23 cellular contexts compared by ENCODE assay signal in genomic region chr4:13364178-13364577, GRCh38.
DNase-seq lines count a peak whose midpoint lies in the region; ATAC-seq, FAIRE-seq and TF ChIP-seq lines count a peak whose summit lies in the region.
"Had no signal": no experiment of that assay in that cellular context is flagged by ENCODE, and none has a peak within 500 bp of the region (broad histone marks: within the 10 kb centered on the region; RNA-seq: fewer than 3 reads in every experiment).

No MANE protein-coding gene starts in this region.

- H3K27ac ChIP-seq in RWPE2 (ENCODE audit: poor library complexity, severe bottlenecking) (no peak overlapping the region), foreskin keratinocyte (peak overlapping the region; percentile 34)

- TF ChIP-seq CTCF in RWPE2 (IDR thresholded peaks at IDR 0.05; ENCODE audit: poor library complexity, severe bottlenecking) = no peak
- TF ChIP-seq CTCF in bronchial epithelial cell (IDR thresholded peaks at IDR 0.05; ENCODE audit: insufficient read depth, low read length, severe bottlenecking) = no peak
- no peak for TF ChIP-seq CTCF in foreskin keratinocyte (conservative IDR thresholded peaks at IDR 0.05)

- DNase-seq in NCI-H69 (lab: John Stamatoyannopoulos, UW) (peak; percentile 23), RWPE2 (ENCODE audit: low spot score) (no peak), bronchial epithelial cell (ENCODE audit: low read depth) (peak; percentile 76), foreskin keratinocyte (peak; percentile 47 to 66), left lobe of liver (ENCODE audit: low spot score) (no peak)
- DNase-seq: ACHN; BE2C; C1 segment of cervical spinal cord; CD4-positive, CD25-positive, alpha-beta regulatory T cell; CD8-positive, alpha-beta memory T cell; COR-L47; DMS 273 treated with DMSO at 0.1 percent for 48 hours; DMS53; DND-41; EL; H9 had no signal

- H3K27me3 ChIP-seq in RWPE2 (ENCODE audit: insufficient read depth, poor library complexity, severe bottlenecking) = no peaks in the 10 kb centered on the region
- no peaks in the 10 kb centered on the region for H3K27me3 ChIP-seq in bronchial epithelial cell (ENCODE audit: control insufficient read depth, insufficient read depth, low read length)
- no peaks in the 10 kb centered on the region for H3K27me3 ChIP-seq in foreskin keratinocyte
- H3K27me3 ChIP-seq: BE2C had no signal

- no peaks in the 10 kb centered on the region for H3K36me3 ChIP-seq in RWPE2 (ENCODE audit: low read depth)
- H3K36me3 ChIP-seq in bronchial epithelial cell (ENCODE audit: control insufficient read depth, insufficient read depth, low read length) = no peaks in the 10 kb centered on the region
- H3K36me3 ChIP-seq: BE2C had no signal

- no peak for FAIRE-seq in bronchial epithelial cell (lab: Jason Lieb, UNC)
- FAIRE-seq: A204.1, GM12891, GM19239, H1 had no signal

- no peaks in the 10 kb centered on the region for H3K4me1 ChIP-seq in RWPE2 (ENCODE audit: insufficient read depth, poor library complexity, severe bottlenecking)
- peaks cover 6% of the 10 kb centered on the region for H3K4me1 ChIP-seq in foreskin keratinocyte
- H3K4me1 ChIP-seq: BE2C had no signal

- H3K9me3 ChIP-seq in RWPE2 (ENCODE audit: severe bottlenecking) = no peaks in the 10 kb centered on the region
- H3K9me3 ChIP-seq: BE2C had no signal

- H3K4me3 ChIP-seq in RWPE2 (ENCODE audit: severe bottlenecking) (no peak overlapping the region), bronchial epithelial cell (ENCODE audit: low read depth, low read length) (no peak overlapping the region)

- ATAC-seq in RWPE2 (ENCODE audit: low read depth) = peak; percentile 52; the same call in 2 of the 3 replicates
- ATAC-seq in foreskin keratinocyte = peak; percentile 90
- no peak for ATAC-seq in GM21717 (IDR thresholded peaks at IDR 0.05; ENCODE audit: unreplicated experiment)
- no peak for ATAC-seq in GM19397 (IDR thresholded peaks at IDR 0.05; ENCODE audit: unreplicated experiment)
- no peak for ATAC-seq in left lobe of liver
- ATAC-seq in GM19452 (IDR thresholded peaks at IDR 0.05; ENCODE audit: unreplicated experiment) = no peak

Comparison
In these comparisons a context has a peak if more than half of its experiments do, and no peak if none do; other contexts are left out.
1. DNase-seq: peak in NCI-H69 (single experiment), bronchial epithelial cell (single experiment) and foreskin keratinocyte (2 of 2); none in RWPE2 (single experiment) and left lobe of liver (single experiment).
2. ATAC-seq: peak in RWPE2 (single experiment) and foreskin keratinocyte (single experiment); none in GM21717 (single experiment), GM19397 (single experiment), left lobe of liver (single experiment) and GM19452 (single experiment).